2 cellular contexts compared by ENCODE assay signal in the genomic region with DNA sequence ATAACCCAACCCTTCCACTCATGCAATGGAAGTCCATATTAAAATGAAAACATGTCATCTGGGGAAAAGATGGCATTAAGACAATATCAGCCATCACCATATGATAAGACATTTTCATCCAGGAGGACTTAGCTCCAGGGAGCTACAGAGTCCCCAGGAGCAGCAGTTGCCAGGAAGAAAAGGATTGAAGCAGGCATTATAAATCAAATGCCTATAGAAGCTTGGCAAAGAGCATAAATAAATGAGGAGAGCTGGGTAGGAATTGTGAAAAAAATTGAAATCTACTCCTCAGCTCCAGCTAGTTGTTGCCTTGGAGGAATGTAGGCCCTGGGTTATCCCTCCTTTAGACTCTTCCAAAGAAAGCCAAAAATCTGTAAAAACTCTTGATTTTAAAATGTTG.
TF ChIP-seq lines count a peak whose summit lies in the region.

No MANE protein-coding gene starts in this region.

TF ChIP-seq in HepG2, 621 proteins besides CTCF, POLR2A, EP300 and RAD21:
- 0 out of 2 replicates have a peak, but pooled peaks have one; percentile 57 for TF ChIP-seq SRF (IDR thresholded peaks at IDR 0.05; ENCODE audit: low read depth, low read length)
- TF ChIP-seq PLSCR1 (CRISPR knock-in tag; IDR thresholded peaks at IDR 0.05; ENCODE audit: borderline replicate concordance): no peak

TF ChIP-seq in K562, 482 proteins besides CTCF, POLR2A, EP300 and RAD21:
- TF ChIP-seq, protein P1, sequence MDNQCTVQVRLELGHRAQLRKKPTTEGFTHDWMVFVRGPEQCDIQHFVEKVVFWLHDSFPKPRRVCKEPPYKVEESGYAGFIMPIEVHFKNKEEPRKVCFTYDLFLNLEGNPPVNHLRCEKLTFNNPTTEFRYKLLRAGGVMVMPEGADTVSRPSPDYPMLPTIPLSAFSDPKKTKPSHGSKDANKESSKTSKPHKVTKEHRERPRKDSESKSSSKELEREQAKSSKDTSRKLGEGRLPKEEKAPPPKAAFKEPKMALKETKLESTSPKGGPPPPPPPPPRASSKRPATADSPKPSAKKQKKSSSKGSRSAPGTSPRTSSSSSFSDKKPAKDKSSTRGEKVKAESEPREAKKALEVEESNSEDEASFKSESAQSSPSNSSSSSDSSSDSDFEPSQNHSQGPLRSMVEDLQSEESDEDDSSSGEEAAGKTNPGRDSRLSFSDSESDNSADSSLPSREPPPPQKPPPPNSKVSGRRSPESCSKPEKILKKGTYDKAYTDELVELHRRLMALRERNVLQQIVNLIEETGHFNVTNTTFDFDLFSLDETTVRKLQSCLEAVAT (IDR thresholded peaks at IDR 0.05): peak in 1 of 2 experiments; percentile 70; a peak in 2 of 4 replicates
- TF ChIP-seq ZBTB17 (CRISPR knock-in tag; IDR thresholded peaks at IDR 0.05): peak; percentile 89
- TF ChIP-seq ZNF717 (CRISPR knock-in tag; IDR thresholded peaks at IDR 0.05): no peak
